Comparison of ENCODE assay signal across 8 cellular contexts in the genomic region with DNA sequence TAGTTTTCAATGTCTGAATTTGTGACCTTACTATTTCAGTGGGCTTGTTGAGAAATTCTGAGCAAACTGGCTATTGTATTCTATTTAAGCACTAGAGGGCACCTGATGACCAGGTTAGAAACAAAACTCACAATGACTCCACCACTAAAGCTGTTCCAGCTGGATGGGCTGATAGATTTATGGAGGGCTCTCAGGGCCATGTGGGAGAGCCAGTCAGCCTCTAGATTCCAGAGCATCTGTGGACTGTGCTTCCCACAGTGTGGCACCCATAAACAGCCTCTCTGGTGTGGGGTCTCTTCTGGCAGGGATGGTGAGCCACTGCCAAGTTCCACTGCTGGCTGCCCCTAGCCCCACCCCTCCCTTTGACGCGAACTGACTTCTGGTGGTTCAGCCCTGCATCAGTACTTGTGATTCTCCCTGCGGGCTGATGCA. TPM values are rescaled to one million over a fixed set of nuclear protein-coding genes. Genes with fewer than 3 reads are reported as not detected.
DNase-seq lines count a peak whose midpoint lies in the region; ATAC-seq and TF ChIP-seq lines count a peak whose summit lies in the region.

No MANE protein-coding gene starts in this region.

- H3K36me3 Mint-ChIP-seq in Calu3 (ENCODE audit: insufficient read depth, unreplicated experiment): no peaks in the 10 kb centered on the region

- DNase-seq in Calu3 (peak; percentile 5), Kasumi-1 (lab: John Stamatoyannopoulos, UW) (peak; percentile 62 to 75), SHP77 treated with DMSO at 0.1 percent for 48 hours (lab: John Stamatoyannopoulos, UW) (peak; percentile 51), iPS DF 4.7 (ENCODE audit: extremely low read depth, low spot score) (peak; percentile 58), NCI-H187 treated with DMSO at 0.1 percent for 48 hours (lab: John Stamatoyannopoulos, UW) (no peak)

- no peak for TF ChIP-seq CTCF in Calu3 (IDR thresholded peaks at IDR 0.05; ENCODE audit: unreplicated experiment)

- ATAC-seq in GM18907 (IDR thresholded peaks at IDR 0.05; ENCODE audit: unreplicated experiment) (no peak), GM21529 (IDR thresholded peaks at IDR 0.05; ENCODE audit: unreplicated experiment) (no peak), GM19035 (IDR thresholded peaks at IDR 0.05; ENCODE audit: unreplicated experiment) (no peak)

- intact Hi-C loops in Calu3 (cut with micrococcal nuclease; ENCODE audit: unreplicated experiment): loop anchor here (1.0 to 5.0 kb wide), 2 partner anchors 36 to 86 kb away; no protein-coding TSS in a partner anchor

- H3K27me3 Mint-ChIP-seq in Calu3 (ENCODE audit: unreplicated experiment): no peaks in the 10 kb centered on the region

- BruUV-seq in Calu3 (replicated peaks; lab: Mats Ljungman, UMichigan): no TSS peak

- peaks cover 2% of the 10 kb centered on the region for H3K9me3 Mint-ChIP-seq in Calu3 (ENCODE audit: low read depth, unreplicated experiment)

- no peaks in the 10 kb centered on the region for H3K4me1 Mint-ChIP-seq in Calu3 (ENCODE audit: low read depth, unreplicated experiment)

- CTCF ChIA-PET in Calu3 (lab: Charles Lee): interaction anchor here (0.7 to 1.4 kb wide), 4 partner anchors 9 to 84 kb away, joined by 3 to 13 read pairs (median 6); no protein-coding TSS in a partner anchor

- no peak overlapping the region for H3K4me3 Mint-ChIP-seq in Calu3 (ENCODE audit: low read depth, unreplicated experiment)

- H3K27ac Mint-ChIP-seq in Calu3 (ENCODE audit: unreplicated experiment): no peak overlapping the region

RNA-seq across cellular contexts. Expression of gene C6orf58, which starts 29.2 kb away (rescaled TPM):
- 0.31 and 0.64 TPM in 2 replicates for total RNA-seq in Calu3 (2022)
